ENCODE assay signal across 9 cellular contexts in genomic region chr3:114308830-114309229, GRCh38. TPM values are rescaled to one million over a fixed set of nuclear protein-coding genes. Genes with fewer than 3 reads are reported as not detected.
A peak's percentile ranks its signal among the peaks of the same experiment; 100 is the strongest.
DNase-seq lines count a peak whose midpoint lies in the region; ATAC-seq and TF ChIP-seq lines count a peak whose summit lies in the region.
"Had no signal": no experiment of that assay in that cellular context is flagged by ENCODE, and none has a peak within 500 bp of the region (broad histone marks: within the 10 kb centered on the region; RNA-seq: fewer than 3 reads in every experiment).

No MANE protein-coding gene starts in this region.

- H3K4me3 Mint-ChIP-seq in activated CD4-positive, alpha-beta memory T cell treated with anti-CD3 and anti-CD28 coated beads, Interleukin-2, amount 10 ng/mL, durations not matched to agents 7 days and 5 days = peak overlapping the region; percentile 51
- H3K4me3 Mint-ChIP-seq in Calu3 (ENCODE audit: low read depth, unreplicated experiment) = no peak overlapping the region

- CTCF ChIA-PET in activated CD4-positive, alpha-beta memory T cell treated with anti-CD3 and anti-CD28 coated beads, Interleukin-2, amount 10 ng/mL, durations not matched to agents 7 days and 5 days (lab: Charles Lee) = interaction anchor here (0.8 kb wide), 1 partner anchor 24 kb away, joined by 3 read pairs; no protein-coding TSS in a partner anchor
- CTCF ChIA-PET in Calu3 (lab: Charles Lee) = no interaction called here

- no peaks in the 10 kb centered on the region for H3K27me3 ChIP-seq in tibial nerve

- peaks cover 5% of the 10 kb centered on the region for H3K9me3 Mint-ChIP-seq in activated CD4-positive, alpha-beta memory T cell treated with anti-CD3 and anti-CD28 coated beads, Interleukin-2, amount 10 ng/mL, durations not matched to agents 7 days and 5 days
- no peaks in the 10 kb centered on the region for H3K9me3 Mint-ChIP-seq in Calu3 (ENCODE audit: low read depth, unreplicated experiment)

- TF ChIP-seq CTCF in tibial nerve (IDR thresholded peaks at IDR 0.05) = no peak
- no peak for TF ChIP-seq CTCF in Calu3 (IDR thresholded peaks at IDR 0.05; ENCODE audit: unreplicated experiment)

- H3K27ac ChIP-seq in tibial nerve = peak overlapping the region in 1 of 4 donors; percentile 57
- H3K27ac ChIP-seq: SK-N-MC had no signal

- no peak for TF ChIP-seq POLR2A in tibial nerve (IDR thresholded peaks at IDR 0.05)

- no TSS peak for BruUV-seq in Calu3 (replicated peaks; lab: Mats Ljungman, UMichigan)

- no peaks in the 10 kb centered on the region for H3K36me3 ChIP-seq in tibial nerve

- POLR2A ChIA-PET in activated CD4-positive, alpha-beta memory T cell treated with anti-CD3 and anti-CD28 coated beads, Interleukin-2, amount 10 ng/mL, durations not matched to agents 7 days and 5 days (lab: Charles Lee) = interaction anchor here (0.6 to 5.4 kb wide), 5 partner anchors 13 to 95 kb away, joined by 4 to 78 read pairs (median 20); partner anchors contain the start of gene TIGIT

- ATAC-seq in GM19025 (IDR thresholded peaks at IDR 0.05; ENCODE audit: low read depth, unreplicated experiment) = peak; percentile 79
- peak; percentile 82 for ATAC-seq in HG03064 (IDR thresholded peaks at IDR 0.05; ENCODE audit: low read depth, unreplicated experiment)

- H3K36me3 Mint-ChIP-seq in activated CD4-positive, alpha-beta memory T cell treated with anti-CD3 and anti-CD28 coated beads, Interleukin-2, amount 10 ng/mL, durations not matched to agents 7 days and 5 days (ENCODE audit: low read depth) = peaks cover 48% of the 10 kb centered on the region
- no peaks in the 10 kb centered on the region for H3K36me3 Mint-ChIP-seq in Calu3 (ENCODE audit: insufficient read depth, unreplicated experiment)

- 73 to 80% methylated on average over 5 of the region's 5 CpGs for WGBS in tibial nerve, 2 donors

- no peak overlapping the region for H3K4me3 ChIP-seq in tibial nerve
- H3K4me3 ChIP-seq: SK-N-MC had no signal

- no peaks in the 10 kb centered on the region for H3K4me1 ChIP-seq in tibial nerve

- DNase-seq in activated CD4-positive, alpha-beta memory T cell treated with anti-CD3 and anti-CD28 coated beads, Interleukin-2, amount 10 ng/mL, durations not matched to agents 7 days and 5 days = peak; percentile 75
- DNase-seq in stimulated activated CD4-positive, alpha-beta T cell treated with anti-CD3 and anti-CD28 coated beads, Interleukin-1b, Interleukin-23, amount 100 ng/mL, for 24 hours (ENCODE audit: low read depth in 4 of 4, low spot score in 1 of 4) = peak in 3 of 4 experiments; percentile 27 to 41 (median 37)
- DNase-seq in tibial nerve (ENCODE audit: low spot score in 2 of 2) (no peak), NCI-H526 (lab: John Stamatoyannopoulos, UW) (no peak), NCI-H2227 treated with DMSO at 0.1 percent for 48 hours (lab: John Stamatoyannopoulos, UW) (no peak), Calu3 (no peak)

- peak overlapping the region; percentile 90 for H3K27ac Mint-ChIP-seq in activated CD4-positive, alpha-beta memory T cell treated with anti-CD3 and anti-CD28 coated beads, Interleukin-2, amount 10 ng/mL, durations not matched to agents 7 days and 5 days
- no peak overlapping the region for H3K27ac Mint-ChIP-seq in Calu3 (ENCODE audit: unreplicated experiment)

- intact Hi-C loops in Calu3 (cut with micrococcal nuclease; ENCODE audit: unreplicated experiment) = no loop called here

- no peak for TF ChIP-seq EP300 in tibial nerve (IDR thresholded peaks at IDR 0.05)

- H3K27me3 Mint-ChIP-seq in activated CD4-positive, alpha-beta memory T cell treated with anti-CD3 and anti-CD28 coated beads, Interleukin-2, amount 10 ng/mL, durations not matched to agents 7 days and 5 days = no peaks in the 10 kb centered on the region
- peaks cover 42% of the 10 kb centered on the region for H3K27me3 Mint-ChIP-seq in Calu3 (ENCODE audit: unreplicated experiment)

- peaks cover 52% of the 10 kb centered on the region for H3K4me1 Mint-ChIP-seq in activated CD4-positive, alpha-beta memory T cell treated with anti-CD3 and anti-CD28 coated beads, Interleukin-2, amount 10 ng/mL, durations not matched to agents 7 days and 5 days
- H3K4me1 Mint-ChIP-seq in Calu3 (ENCODE audit: low read depth, unreplicated experiment) = no peaks in the 10 kb centered on the region

- no peaks in the 10 kb centered on the region for H3K9me3 ChIP-seq in tibial nerve

RNA-seq across cellular contexts. Expression of gene TIGIT, which starts 15.0 kb away (rescaled TPM):
- 10 to 100 TPM; 29.8 to 30.4 TPM for total RNA-seq in activated CD4-positive, alpha-beta memory T cell treated with anti-CD3 and anti-CD28 coated beads, Interleukin-2, amount 10 ng/mL, durations not matched to agents 7 days and 5 days
- total RNA-seq in tibial nerve (1 to 10 TPM in 1 of 4 donors, under 1 TPM in 2, not detected in 1; 0.42 to 3.9 (median 0.60) TPM), Calu3 (2022) (not detected in 2 replicates)

Comparison
In these comparisons a context has a peak if more than half of its experiments do, and no peak if none do; other contexts are left out.
1. DNase-seq: peak in activated CD4-positive, alpha-beta memory T cell treated with anti-CD3 and anti-CD28 coated beads, Interleukin-2, amount 10 ng/mL, durations not matched to agents 7 days and 5 days (single experiment) and stimulated activated CD4-positive, alpha-beta T cell treated with anti-CD3 and anti-CD28 coated beads, Interleukin-1b, Interleukin-23, amount 100 ng/mL, for 24 hours (3 of 4); none in tibial nerve (0 of 2), NCI-H526 (0 of 2), NCI-H2227 treated with DMSO at 0.1 percent for 48 hours (single experiment) and Calu3 (single experiment).
2. RNA of gene TIGIT, which starts 15.0 kb away (total RNA-seq): 29.8 to 30.4 TPM in activated CD4-positive, alpha-beta memory T cell treated with anti-CD3 and anti-CD28 coated beads, Interleukin-2, amount 10 ng/mL, durations not matched to agents 7 days and 5 days; 0.42 to 3.9 TPM in tibial nerve and not detected in Calu3; every median in the first group is over 4 times any median in the second.